Comparison of ENCODE assay signal across 7 cellular contexts in genomic region chr9:134381671-134382505, GRCh38. TPM values are rescaled to one million over a fixed set of nuclear protein-coding genes. Genes with fewer than 3 reads are reported as not detected.
A peak's percentile ranks its signal among the peaks of the same experiment; 100 is the strongest.
DNase-seq lines count a peak whose midpoint lies in the region; ATAC-seq, FAIRE-seq and TF ChIP-seq lines count a peak whose summit lies in the region.

No MANE protein-coding gene starts in this region.

- peak overlapping the region; percentile 70; the same call in 1 of the 2 replicates for H3K9ac ChIP-seq in HCT116 (ENCODE audit: low read length)

- no peak for TF ChIP-seq RAD21 in HCT116 (IDR thresholded peaks at IDR 0.05; ENCODE audit: low read depth)

- WGBS in small intestine, 3 donors, result 27 to 35% (median 32%) methylated on average over 17 to 21 of the region's 21 CpGs
- WGBS in lower leg skin, 2 donors, result 53 to 66% methylated on average over 19 to 21 of the region's 21 CpGs

- no peak for FAIRE-seq in small intestine (lab: Jason Lieb, UNC)

- H3K27me3 ChIP-seq in HCT116 (ENCODE audit: insufficient read depth, low read length) (no peaks in the 10 kb centered on the region), small intestine (ENCODE audit: control insufficient read depth in 2 of 2, insufficient read depth in 2 of 2, low read length in 2 of 2) (no peaks in the 10 kb centered on the region)

- H3K27ac ChIP-seq in HCT116 (ENCODE audit: low read depth, low read length) (no peak overlapping the region; the same call in 1 of the 2 replicates), small intestine (ENCODE audit: low read depth in 1 of 2, low read length in 1 of 2) (peak overlapping the region; percentile 56 to 91)

- peaks cover 84% of the 10 kb centered on the region; the same call in 1 of the 2 replicates for H3K79me2 ChIP-seq in HCT116 (ENCODE audit: insufficient read depth, low read length)

- H3K4me3 ChIP-seq in HCT116 (replicated peaks in 1 of 2; ENCODE audit: low read depth in 1 of 2, low read length in 2 of 2) (no peak overlapping the region), epithelial cell of proximal tubule (ENCODE audit: low read depth, low read length) (no peak overlapping the region), small intestine (ENCODE audit: low read depth in 1 of 2, low read length in 2 of 2) (no peak overlapping the region), lower leg skin (ENCODE audit: low read depth, poor library complexity, severe bottlenecking) (no peak overlapping the region)

- TF ChIP-seq CTCF in HCT116 (IDR thresholded peaks at IDR 0.05 in 2 of 3, conservative IDR thresholded peaks at IDR 0.05 in 1 of 3; ENCODE audit: borderline replicate concordance in 1 of 3, insufficient read depth in 1 of 3, low read depth in 2 of 3, low read length in 2 of 3) (peak in 2 of 3 experiments; percentile 60 to 68; a peak in 4 of 6 replicates), epithelial cell of proximal tubule (conservative IDR thresholded peaks at IDR 0.05; ENCODE audit: low read depth, low read length) (peak; percentile 41), lower leg skin (IDR thresholded peaks at IDR 0.05) (no peak)

- CTCF ChIA-PET in HCT116 (lab: Charles Lee), result interaction anchor here (2.1 kb wide), 1 partner anchor 61 kb away, joined by 7 read pairs; no protein-coding TSS in a partner anchor

- peaks cover 6% of the 10 kb centered on the region; the same call in 1 of the 2 replicates for H4K20me1 ChIP-seq in HCT116 (ENCODE audit: insufficient read depth)

- POLR2A ChIA-PET in HCT116 (lab: Charles Lee), result no interaction called here

- RAD21 ChIA-PET in HCT116 (lab: Charles Lee; ENCODE audit: low non-redundant PET in 1 of 2, low total read pairs in 2 of 2, uncharacterized antibody in 2 of 2, unreplicated experiment in 2 of 2), result interaction anchor here in 1 of 2 experiments (0.7 kb wide), 1 partner anchor 184 kb away, joined by 4 read pairs; no protein-coding TSS in a partner anchor

- no peak for ATAC-seq in HCT116
- no peak for ATAC-seq in GM19467 (IDR thresholded peaks at IDR 0.05; ENCODE audit: unreplicated experiment)

- BruUV-seq in HCT116 (replicated peaks; lab: Mats Ljungman, UMichigan), result no TSS peak

- H3K36me3 ChIP-seq in HCT116 (ENCODE audit: control insufficient read depth in 1 of 2, insufficient read depth in 2 of 2, low read length in 2 of 2), result no peaks in the 10 kb centered on the region
- H3K36me3 ChIP-seq in small intestine (ENCODE audit: control insufficient read depth in 2 of 2, insufficient read depth in 2 of 2, low read length in 2 of 2), result no peaks in the 10 kb centered on the region

- H3K4me2 ChIP-seq in HCT116 (ENCODE audit: low read length), result peak overlapping the region; percentile 96; the same call in 1 of the 2 replicates

- H3K4me1 ChIP-seq in HCT116 (ENCODE audit: control insufficient read depth in 1 of 2, insufficient read depth in 2 of 2, low read length in 2 of 2) (peaks cover 57 to 86% of the 10 kb centered on the region in 2 experiments), small intestine (ENCODE audit: control insufficient read depth in 2 of 2, insufficient read depth in 1 of 2, low read depth in 1 of 2, low read length in 1 of 2) (peaks cover 21 to 25% of the 10 kb centered on the region in 2 donors)

- no peaks in the 10 kb centered on the region for H3K9me2 ChIP-seq in HCT116 (ENCODE audit: insufficient read depth)

- intact Hi-C loops in HCT116 (cut with micrococcal nuclease), result no loop called here
- intact Hi-C loops in lower leg skin (cut with DNase I; ENCODE audit: low total_unique reads), result no loop called here

- DNase-seq in HCT116 (ENCODE audit: low read depth, low spot score) (no peak), UCSD-AML1 (lab: John Stamatoyannopoulos, UW; ENCODE audit: unreplicated experiment) (peak; percentile 87), epithelial cell of proximal tubule (ENCODE audit: low read depth) (no peak), small intestine (peak; percentile 48), lower leg skin (ENCODE audit: low spot score in 2 of 2) (no peak), NCI-H1105 treated with DMSO at 0.1 percent for 48 hours (lab: John Stamatoyannopoulos, UW) (no peak)

- TF ChIP-seq POLR2A in HCT116 (IDR thresholded peaks at IDR 0.05; ENCODE audit: borderline replicate concordance, extremely low read depth, insufficient read depth, insufficient read length) (no peak), lower leg skin (IDR thresholded peaks at IDR 0.05) (no peak)

- no peaks in the 10 kb centered on the region for H3K9me3 ChIP-seq in HCT116 (ENCODE audit: control insufficient read depth in 1 of 2, insufficient read depth in 1 of 2, low read depth in 1 of 2, low read length in 2 of 2)
- no peaks in the 10 kb centered on the region for H3K9me3 ChIP-seq in small intestine (ENCODE audit: control insufficient read depth, low read depth)

- H2AFZ ChIP-seq in HCT116 (ENCODE audit: low read depth, low read length, poor library complexity, severe bottlenecking), result no peak overlapping the region

TF ChIP-seq in HCT116, 20 proteins besides CTCF, POLR2A, EP300 and RAD21:
- TF ChIP-seq ZFX (IDR thresholded peaks at IDR 0.05), result no peak
- TF ChIP-seq EGR1 (IDR thresholded peaks at IDR 0.05; ENCODE audit: low read depth), result no peak
- TF ChIP-seq CBX3 (IDR thresholded peaks at IDR 0.05; ENCODE audit: low read depth), result no peak
- TF ChIP-seq FOSL1 (IDR thresholded peaks at IDR 0.05; ENCODE audit: low read depth), result no peak
- TF ChIP-seq SIN3A (IDR thresholded peaks at IDR 0.05; ENCODE audit: low read depth), result no peak
- no peak for TF ChIP-seq REST (IDR thresholded peaks at IDR 0.05; ENCODE audit: low read depth)
- TF ChIP-seq ZBTB33 (IDR thresholded peaks at IDR 0.05; ENCODE audit: extremely low read depth, insufficient replicate concordance, low read length), result no peak
- TF ChIP-seq CEBPB (IDR thresholded peaks at IDR 0.05; ENCODE audit: low read depth), result no peak
- TF ChIP-seq ATF3 (IDR thresholded peaks at IDR 0.05), result no peak
- TF ChIP-seq SRF (IDR thresholded peaks at IDR 0.05; ENCODE audit: low read depth), result no peak
- no peak for TF ChIP-seq ZNF274 (IDR thresholded peaks at IDR 0.05; ENCODE audit: low read depth, low read length)

RNA-seq across cellular contexts. Expression of gene RXRA, which starts 55.6 kb away (rescaled TPM):
- total RNA-seq in HCT116 (2021; ENCODE audit: unreplicated experiment) (43.9 TPM), epithelial cell of proximal tubule (8.4 and 19.1 TPM in 2 replicates), lower leg skin (100 to 1,000 TPM; 143 to 242 (median 166) TPM)
- 39.0 and 47.7 TPM in 2 replicates for polyA plus RNA-seq in HCT116 (2012)
- 10 to 100 TPM; 30.8 to 48.3 (median 34.7) TPM for polyA plus RNA-seq in small intestine

Comparison
In these comparisons a context has a peak if more than half of its experiments do, and no peak if none do; other contexts are left out.
1. DNase-seq: peak in UCSD-AML1 (single experiment) and small intestine (single experiment); none in HCT116 (single experiment), epithelial cell of proximal tubule (single experiment), lower leg skin (0 of 2) and NCI-H1105 treated with DMSO at 0.1 percent for 48 hours (single experiment).
2. CTCF ChIP-seq: peak in HCT116 (2 of 3) and epithelial cell of proximal tubule (single experiment); none in lower leg skin (0 of 3).